In genomic region chrX:47936224-47936939, GRCh38 we compare ENCODE assay signal across 10 cellular contexts.
DNase-seq lines count a peak whose midpoint lies in the region; ATAC-seq, FAIRE-seq and TF ChIP-seq lines count a peak whose summit lies in the region.
"Had no signal": no experiment of that assay in that cellular context is flagged by ENCODE, and none has a peak within 500 bp of the region (broad histone marks: within the 10 kb centered on the region; RNA-seq: fewer than 3 reads in every experiment).

No MANE protein-coding gene starts in this region.

- no peaks in the 10 kb centered on the region for H3K9me3 Mint-ChIP-seq in stimulated activated naive CD8-positive, alpha-beta T cell treated with anti-CD3 and anti-CD28 coated beads, Interleukin-15, Interleukin-2, amounts not matched to agents 100 ng/mL and 50 ng/mL, for 24 hours

- no peaks in the 10 kb centered on the region for H3K36me3 ChIP-seq in left ventricle myocardium inferior
- no peaks in the 10 kb centered on the region for H3K36me3 ChIP-seq in pancreas
- H3K36me3 ChIP-seq: colonic mucosa had no signal

- peak overlapping the region; percentile 72 for H3K4me3 Mint-ChIP-seq in stimulated activated naive CD8-positive, alpha-beta T cell treated with anti-CD3 and anti-CD28 coated beads, Interleukin-15, Interleukin-2, amounts not matched to agents 100 ng/mL and 50 ng/mL, for 24 hours

- no peaks in the 10 kb centered on the region for H3K27me3 Mint-ChIP-seq in stimulated activated naive CD8-positive, alpha-beta T cell treated with anti-CD3 and anti-CD28 coated beads, Interleukin-15, Interleukin-2, amounts not matched to agents 100 ng/mL and 50 ng/mL, for 24 hours

- ATAC-seq in left cardiac atrium (no peak), pancreas (no peak), HG03196 (IDR thresholded peaks at IDR 0.05; ENCODE audit: unreplicated experiment) (no peak)

- H3K4me3 ChIP-seq in left ventricle myocardium inferior (peak overlapping the region; percentile 34), fibroblast of pulmonary artery (replicated peaks; ENCODE audit: low read depth, low read length) (peak overlapping the region; percentile 33), pancreas (no peak overlapping the region)
- H3K4me3 ChIP-seq: colonic mucosa had no signal

- intact Hi-C loops in left ventricle myocardium inferior (cut with micrococcal nuclease) (no loop called here), left cardiac atrium (cut with DNase I) (no loop called here), pancreas (cut with DNase I) (no loop called here)

- H3K4me1 ChIP-seq in left ventricle myocardium inferior (no peaks in the 10 kb centered on the region), pancreas (no peaks in the 10 kb centered on the region)
- H3K4me1 ChIP-seq: Caco-2, colonic mucosa had no signal

- H3K9me3 ChIP-seq in left ventricle myocardium inferior (replicated peaks) (no peaks in the 10 kb centered on the region), pancreas (no peaks in the 10 kb centered on the region)
- H3K9me3 ChIP-seq: Caco-2, colonic mucosa had no signal

- H3K27me3 ChIP-seq in left ventricle myocardium inferior (ENCODE audit: low read depth) (no peaks in the 10 kb centered on the region), pancreas (no peaks in the 10 kb centered on the region)
- H3K27me3 ChIP-seq: colonic mucosa had no signal

- WGBS in pancreas, 2 donors, result 35 to 41% methylated on average over 15 of the region's 15 CpGs

- FAIRE-seq in pancreas (lab: Jason Lieb, UNC), result no peak

- peaks cover 9% of the 10 kb centered on the region for H3K4me1 Mint-ChIP-seq in stimulated activated naive CD8-positive, alpha-beta T cell treated with anti-CD3 and anti-CD28 coated beads, Interleukin-15, Interleukin-2, amounts not matched to agents 100 ng/mL and 50 ng/mL, for 24 hours (ENCODE audit: low read depth)

- no peak overlapping the region for H3K27ac ChIP-seq in left ventricle myocardium inferior (replicated peaks)
- no peak overlapping the region for H3K27ac ChIP-seq in pancreas
- H3K27ac ChIP-seq: colonic mucosa had no signal

- no peak for TF ChIP-seq CTCF in left ventricle myocardium inferior (IDR thresholded peaks at IDR 0.05; ENCODE audit: borderline replicate concordance)
- no peak for TF ChIP-seq CTCF in fibroblast of pulmonary artery (IDR thresholded peaks at IDR 0.05; ENCODE audit: low read length, missing control alignments)
- no peak for TF ChIP-seq CTCF in pancreas (IDR thresholded peaks at IDR 0.05)

- no peaks in the 10 kb centered on the region for H3K36me3 Mint-ChIP-seq in stimulated activated naive CD8-positive, alpha-beta T cell treated with anti-CD3 and anti-CD28 coated beads, Interleukin-15, Interleukin-2, amounts not matched to agents 100 ng/mL and 50 ng/mL, for 24 hours (ENCODE audit: low read depth)

- no peak overlapping the region for H3K27ac Mint-ChIP-seq in stimulated activated naive CD8-positive, alpha-beta T cell treated with anti-CD3 and anti-CD28 coated beads, Interleukin-15, Interleukin-2, amounts not matched to agents 100 ng/mL and 50 ng/mL, for 24 hours

- DNase-seq in left ventricle myocardium inferior (no peak), left cardiac atrium (no peak), RPMI8226 (peak; percentile 91), fibroblast of pulmonary artery (ENCODE audit: low read depth) (peak; percentile 2), pancreas (no peak), KG1 (lab: John Stamatoyannopoulos, UW) (no peak)
- DNase-seq: Caco-2, colonic mucosa had no signal

Comparison
In these comparisons a context has a peak if more than half of its experiments do, and no peak if none do; other contexts are left out.
1. DNase-seq: peak in RPMI8226 (single experiment) and fibroblast of pulmonary artery (single experiment); none in left ventricle myocardium inferior (single experiment), left cardiac atrium (single experiment), pancreas (0 of 6) and KG1 (single experiment).
2. H3K4me3 ChIP-seq: peak in left ventricle myocardium inferior (single experiment) and fibroblast of pulmonary artery (single experiment); none in pancreas (0 of 4).